Comparison of ENCODE assay signal across 10 cellular contexts in genomic region chr17:8294361-8294760, GRCh38. TPM values are rescaled to one million over a fixed set of nuclear protein-coding genes. Genes with fewer than 3 reads are reported as not detected.
A peak's percentile ranks its signal among the peaks of the same experiment; 100 is the strongest.
DNase-seq lines count a peak whose midpoint lies in the region; TF ChIP-seq lines count a peak whose summit lies in the region.
"Had no signal": no experiment of that assay in that cellular context is flagged by ENCODE, and none has a peak within 500 bp of the region (broad histone marks: within the 10 kb centered on the region; RNA-seq: fewer than 3 reads in every experiment).

No MANE protein-coding gene starts in this region.

- H3K9me2 ChIP-seq in OCI-LY1 (ENCODE audit: low read depth, low read length), result no peaks in the 10 kb centered on the region

- H2AFZ ChIP-seq in OCI-LY1 (ENCODE audit: low read length) (no peak overlapping the region), parathyroid adenoma (peak overlapping the region; percentile 92)

- H3K4me1 ChIP-seq in OCI-LY1 (ENCODE audit: insufficient read depth, low read length, severe bottlenecking), result peaks cover 37% of the 10 kb centered on the region
- H3K4me1 ChIP-seq in parathyroid adenoma, result peaks cover 7% of the 10 kb centered on the region

- no peaks in the 10 kb centered on the region; the same call in 1 of the 2 replicates for H3F3A ChIP-seq in OCI-LY1 (ENCODE audit: insufficient read depth, low read length)

- H3K27me3 ChIP-seq in OCI-LY1 (ENCODE audit: insufficient read depth, low read length) (no peaks in the 10 kb centered on the region), parathyroid adenoma (ENCODE audit: control insufficient read depth, insufficient read depth, low read length) (no peaks in the 10 kb centered on the region)

- H3K27ac ChIP-seq in OCI-LY1 (ENCODE audit: low read depth, low read length, poor library complexity, severe bottlenecking) (peak overlapping the region; percentile 61), parathyroid adenoma (peak overlapping the region; percentile 82)

- peak overlapping the region; percentile 89 for H3K27ac Mint-ChIP-seq in Calu3 (ENCODE audit: unreplicated experiment)
- peak overlapping the region; percentile 90 for H3K27ac Mint-ChIP-seq in dendritic cell treated with granulocyte-macrophage colony-stimulating factor and Interleukin-4, amounts not matched to agents 40 ng/mL and 50 ng/mL, for 4 days

- peak overlapping the region; percentile 74 for H3K4me3 ChIP-seq in OCI-LY1 (ENCODE audit: low read depth, low read length, poor library complexity, severe bottlenecking)
- no peak overlapping the region for H3K4me3 ChIP-seq in parathyroid adenoma (ENCODE audit: low read depth, low read length)

- intact Hi-C loops in Calu3 (cut with micrococcal nuclease; ENCODE audit: unreplicated experiment), result no loop called here
- intact Hi-C loops in dendritic cell treated with granulocyte-macrophage colony-stimulating factor and Interleukin-4, amounts not matched to agents 40 ng/mL and 50 ng/mL, for 4 days (cut with micrococcal nuclease), result no loop called here

- no peaks in the 10 kb centered on the region for H3K27me3 Mint-ChIP-seq in Calu3 (ENCODE audit: unreplicated experiment)
- H3K27me3 Mint-ChIP-seq in dendritic cell treated with granulocyte-macrophage colony-stimulating factor and Interleukin-4, amounts not matched to agents 40 ng/mL and 50 ng/mL, for 4 days, result no peaks in the 10 kb centered on the region

- CTCF ChIA-PET in Calu3 (lab: Charles Lee), result no interaction called here

- H3K9me3 ChIP-seq in OCI-LY1 (ENCODE audit: low read length) (no peaks in the 10 kb centered on the region), parathyroid adenoma (ENCODE audit: control insufficient read depth, low read length) (no peaks in the 10 kb centered on the region)

- H3K9me3 Mint-ChIP-seq in Calu3 (ENCODE audit: low read depth, unreplicated experiment), result no peaks in the 10 kb centered on the region
- no peaks in the 10 kb centered on the region for H3K9me3 Mint-ChIP-seq in dendritic cell treated with granulocyte-macrophage colony-stimulating factor and Interleukin-4, amounts not matched to agents 40 ng/mL and 50 ng/mL, for 4 days

- H4K20me1 ChIP-seq in OCI-LY1 (ENCODE audit: insufficient read depth, low read length), result no peaks in the 10 kb centered on the region

- H3K9ac ChIP-seq in OCI-LY1 (ENCODE audit: low read length) (peak overlapping the region; percentile 77), parathyroid adenoma (no peak overlapping the region)

- peaks cover 20% of the 10 kb centered on the region for H3K36me3 Mint-ChIP-seq in Calu3 (ENCODE audit: insufficient read depth, unreplicated experiment)
- H3K36me3 Mint-ChIP-seq in dendritic cell treated with granulocyte-macrophage colony-stimulating factor and Interleukin-4, amounts not matched to agents 40 ng/mL and 50 ng/mL, for 4 days (ENCODE audit: low read depth), result peaks cover 28% of the 10 kb centered on the region

- H3K79me2 ChIP-seq in OCI-LY1 (ENCODE audit: insufficient read depth, low read length) (no peaks in the 10 kb centered on the region), parathyroid adenoma (no peaks in the 10 kb centered on the region)

- H3K4me2 ChIP-seq in OCI-LY1 (ENCODE audit: low read length), result peak overlapping the region; percentile 83
- peak overlapping the region; percentile 79 for H3K4me2 ChIP-seq in parathyroid adenoma (ENCODE audit: low read length)

- peaks cover 21% of the 10 kb centered on the region for H3K4me1 Mint-ChIP-seq in Calu3 (ENCODE audit: low read depth, unreplicated experiment)
- peaks cover 71% of the 10 kb centered on the region for H3K4me1 Mint-ChIP-seq in dendritic cell treated with granulocyte-macrophage colony-stimulating factor and Interleukin-4, amounts not matched to agents 40 ng/mL and 50 ng/mL, for 4 days (ENCODE audit: low read depth)

- H3K4me3 Mint-ChIP-seq in Calu3 (ENCODE audit: low read depth, unreplicated experiment), result peak overlapping the region; percentile 93
- H3K4me3 Mint-ChIP-seq in dendritic cell treated with granulocyte-macrophage colony-stimulating factor and Interleukin-4, amounts not matched to agents 40 ng/mL and 50 ng/mL, for 4 days, result peak overlapping the region; percentile 88

- no TSS peak for BruUV-seq in Calu3 (replicated peaks; lab: Mats Ljungman, UMichigan)

- TF ChIP-seq CTCF in Calu3 (IDR thresholded peaks at IDR 0.05; ENCODE audit: unreplicated experiment) (no peak), OCI-LY1 (IDR thresholded peaks at IDR 0.05; ENCODE audit: low read length) (no peak), parathyroid adenoma (IDR thresholded peaks at IDR 0.05) (no peak)

- DNase-seq in Calu3, result no peak
- DNase-seq in superior temporal gyrus (ENCODE audit: extremely low spot score), result no peak
- no peak for DNase-seq in central memory CD4-positive, alpha-beta T cell
- DNase-seq in SK-N-DZ (ENCODE audit: low spot score), result no peak
- DNase-seq: NCI-H526 treated with DMSO at 0.1 percent for 48 hours had no signal

- no peaks in the 10 kb centered on the region for H3K36me3 ChIP-seq in OCI-LY1 (ENCODE audit: insufficient read depth, low read length)
- no peaks in the 10 kb centered on the region for H3K36me3 ChIP-seq in parathyroid adenoma (ENCODE audit: control insufficient read depth, insufficient read depth, low read length)

RNA-seq across cellular contexts. Expression of gene SLC25A35, which starts 0.8 kb away (rescaled TPM):
- total RNA-seq in Calu3 (2022), result 7.2 and 7.9 TPM in 2 replicates
- 3.2 and 3.8 TPM in 2 replicates for polyA plus RNA-seq in SK-N-DZ (2014; cell fraction: cytosol; rRNA removed)
- 5.0 and 15.4 TPM in 2 replicates for polyA plus RNA-seq in SK-N-DZ (2014; cell fraction: nucleus; rRNA removed)

RNA-seq across cellular contexts. Expression of gene RANGRF, which starts 5.9 kb away (rescaled TPM):
- 11.1 and 15.6 TPM in 2 replicates for total RNA-seq in Calu3 (2022)
- polyA plus RNA-seq in SK-N-DZ (2014; cell fraction: cytosol; rRNA removed), result 26.8 and 33.0 TPM in 2 replicates
- polyA plus RNA-seq in SK-N-DZ (2014; cell fraction: nucleus; rRNA removed), result 51.2 and 54.4 TPM in 2 replicates

RNA-seq across cellular contexts. Expression of gene ARHGEF15, which starts 15.7 kb away (rescaled TPM):
- total RNA-seq in Calu3 (2022), result not detected in 2 replicates
- 0.28 and 5.9 TPM in 2 replicates for polyA plus RNA-seq in SK-N-DZ (2014; cell fraction: cytosol; rRNA removed)
- 0.25 and 4.2 TPM in 2 replicates for polyA plus RNA-seq in SK-N-DZ (2014; cell fraction: nucleus; rRNA removed)
- total RNA-seq: LHCN-M2 had no signal

RNA-seq across cellular contexts. Expression of gene PFAS, which starts 45.3 kb away (rescaled TPM):
- total RNA-seq in Calu3 (2022), result 62.3 and 66.8 TPM in 2 replicates
- 102 and 111 TPM in 2 replicates for polyA plus RNA-seq in SK-N-DZ (2014; cell fraction: cytosol; rRNA removed)
- polyA plus RNA-seq in SK-N-DZ (2014; cell fraction: nucleus; rRNA removed), result 190 and 219 TPM in 2 replicates

RNA-seq across cellular contexts. Expression of gene ODF4, which starts 45.3 kb away (rescaled TPM):
- not detected in 2 replicates for total RNA-seq in Calu3 (2022)
- polyA plus RNA-seq in SK-N-DZ (2014; cell fraction: cytosol; rRNA removed), result not detected in 2 replicates
- polyA plus RNA-seq in SK-N-DZ (2014; cell fraction: nucleus; rRNA removed), result not detected in 2 replicates
- total RNA-seq: left colon, LHCN-M2 had no signal
